In the genomic region with DNA sequence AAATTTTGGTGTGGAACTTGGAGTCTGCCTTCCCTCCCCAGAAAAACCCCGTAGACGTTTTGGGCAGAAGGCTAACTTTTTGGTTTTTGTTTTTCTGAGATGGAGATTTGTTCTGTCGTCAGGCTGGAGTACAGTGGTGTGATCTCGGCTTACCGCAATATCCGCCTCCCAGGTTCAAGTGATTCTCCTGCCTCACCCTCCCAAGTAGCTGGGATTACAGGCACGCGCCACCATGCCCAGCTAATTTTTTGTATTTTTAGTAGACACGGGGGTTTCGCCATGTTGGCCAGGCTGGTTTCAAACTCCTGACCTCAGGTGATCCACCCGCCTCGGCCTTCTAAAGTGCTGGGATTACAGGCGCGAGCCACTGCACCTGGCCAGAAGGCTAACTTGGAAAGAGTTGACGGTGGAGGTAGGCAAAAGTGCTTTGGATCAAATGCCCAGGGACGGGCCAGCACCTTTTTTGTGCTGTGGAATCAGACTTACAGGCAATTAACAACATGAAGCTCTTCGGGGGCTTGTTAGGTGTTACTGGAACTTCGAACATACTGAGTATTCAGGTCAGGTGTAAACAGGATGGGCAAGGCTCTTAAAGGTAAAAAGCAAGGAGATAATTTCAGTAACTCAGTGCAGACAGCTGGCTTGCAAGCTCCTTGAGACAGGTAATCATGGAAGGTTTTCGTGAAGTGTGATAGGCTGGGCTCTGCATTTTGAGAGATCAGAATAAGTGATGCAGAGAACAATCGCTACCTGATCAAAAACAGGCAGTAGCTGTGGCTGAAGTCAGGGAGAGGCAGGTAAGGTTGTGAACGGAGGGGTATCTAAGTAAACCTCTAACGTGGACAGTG, we compare ENCODE assay signal across 8 cellular contexts. TPM values are rescaled to one million over a fixed set of nuclear protein-coding genes. Genes with fewer than 3 reads are reported as not detected.
DNase-seq lines count a peak whose midpoint lies in the region; ATAC-seq and TF ChIP-seq lines count a peak whose summit lies in the region.

No MANE protein-coding gene starts in this region.

- DNase-seq in AG04450 (ENCODE audit: low read depth, low spot score) (no peak), brain microvascular endothelial cell (no peak), foreskin keratinocyte (no peak)

- POLR2A ChIA-PET in AG04450 (lab: Yijun Ruan, JAX), result interaction anchor here (0.6 kb wide), 1 partner anchor 23 kb away, joined by 5 read pairs; no protein-coding TSS in a partner anchor

- no peaks in the 10 kb centered on the region for H3K27me3 ChIP-seq in AG04450 (ENCODE audit: control insufficient read depth, insufficient read depth, low read length)
- H3K27me3 ChIP-seq in HUES48 (ENCODE audit: control insufficient read depth, insufficient read depth, low read length), result no peaks in the 10 kb centered on the region
- H3K27me3 ChIP-seq in brain microvascular endothelial cell (replicated peaks), result no peaks in the 10 kb centered on the region
- H3K27me3 ChIP-seq in mononuclear cell (ENCODE audit: insufficient read depth, low read length), result no peaks in the 10 kb centered on the region
- no peaks in the 10 kb centered on the region for H3K27me3 ChIP-seq in foreskin keratinocyte

- H3K9me3 ChIP-seq in AG04450 (ENCODE audit: control insufficient read depth, insufficient read depth, low read length) (no peaks in the 10 kb centered on the region; the same call in 1 of the 2 replicates), HUES48 (ENCODE audit: control insufficient read depth, insufficient read depth, low read length) (no peaks in the 10 kb centered on the region), mononuclear cell (ENCODE audit: low read depth, low read length) (no peaks in the 10 kb centered on the region)

- CTCF ChIA-PET in AG04450 (lab: Charles Lee), result interaction anchor here (0.8 to 1.1 kb wide), 2 partner anchors 31 to 130 kb away, joined by 3 to 4 read pairs; no protein-coding TSS in a partner anchor

- in situ Hi-C loops in brain microvascular endothelial cell (cut with HindIII; ENCODE audit: low pct_ligation_motif_present, low sequenced_read_pairs), result no loop called here

- H3K4me1 ChIP-seq in HUES48 (ENCODE audit: control insufficient read depth, insufficient read depth, low read length) (peaks cover 14% of the 10 kb centered on the region), mononuclear cell (ENCODE audit: insufficient read depth, low read length) (peaks cover 48% of the 10 kb centered on the region), foreskin keratinocyte (peaks cover 3% of the 10 kb centered on the region)

- TF ChIP-seq CTCF in AG04450 (IDR thresholded peaks at IDR 0.05; ENCODE audit: low read depth, low read length) (no peak), brain microvascular endothelial cell (IDR thresholded peaks at IDR 0.05; ENCODE audit: low read depth, low read length, missing control alignments) (no peak), foreskin keratinocyte (conservative IDR thresholded peaks at IDR 0.05) (no peak)

- H3K36me3 ChIP-seq in HUES48 (ENCODE audit: control insufficient read depth, insufficient read depth, low read length), result peaks cover 42% of the 10 kb centered on the region
- peaks cover 18% of the 10 kb centered on the region for H3K36me3 ChIP-seq in brain microvascular endothelial cell (replicated peaks)

- ATAC-seq in GM19328 (IDR thresholded peaks at IDR 0.05; ENCODE audit: unreplicated experiment) (no peak), HG03196 (IDR thresholded peaks at IDR 0.05; ENCODE audit: unreplicated experiment) (no peak), HG03378 (IDR thresholded peaks at IDR 0.05; ENCODE audit: unreplicated experiment) (no peak), foreskin keratinocyte (no peak)

- H3K27ac ChIP-seq in AG04450 (ENCODE audit: low read depth, low read length), result no peak overlapping the region
- peak overlapping the region; percentile 94 for H3K27ac ChIP-seq in HUES48 (ENCODE audit: low read depth, low read length)
- H3K27ac ChIP-seq in brain microvascular endothelial cell, result no peak overlapping the region
- no peak overlapping the region for H3K27ac ChIP-seq in foreskin keratinocyte

- H3K4me3 ChIP-seq in AG04450 (ENCODE audit: low read depth, low read length) (peak overlapping the region; percentile 85), HUES48 (ENCODE audit: low read depth, low read length) (peak overlapping the region; percentile 85), brain microvascular endothelial cell (ENCODE audit: low read depth, low read length) (peak overlapping the region; percentile 88), mononuclear cell (ENCODE audit: low read length) (peak overlapping the region; percentile 85)

- no peak overlapping the region for H3K9ac ChIP-seq in HUES48 (ENCODE audit: low read depth, low read length)

RNA-seq across cellular contexts. Expression of a gene that starts 1.8 kb away (rescaled TPM):
- 7.5 and 11.8 TPM in 2 replicates for polyA plus RNA-seq in AG04450 (2011; rRNA removed)
- 6.5 and 8.6 TPM in 2 replicates for polyA minus RNA-seq in AG04450 (2011; rRNA and poly(A)+ RNA removed)
- 12.6 TPM for total RNA-seq in mononuclear cell
- total RNA-seq in foreskin keratinocyte, result 28.4 and 32.3 TPM in 2 replicates
- polyA plus RNA-seq in foreskin keratinocyte, result 45.8 and 52.1 TPM in 2 replicates

RNA-seq across cellular contexts. Expression of a gene that starts 4.9 kb away (rescaled TPM):
- polyA plus RNA-seq in AG04450 (2011; rRNA removed) (9.1 and 10.1 TPM in 2 replicates), foreskin keratinocyte (28.2 and 33.5 TPM in 2 replicates)
- 15.6 and 19.4 TPM in 2 replicates for polyA minus RNA-seq in AG04450 (2011; rRNA and poly(A)+ RNA removed)
- total RNA-seq in mononuclear cell (36.7 TPM), foreskin keratinocyte (27.6 and 34.1 TPM in 2 replicates)

RNA-seq across cellular contexts. Expression of a gene that starts 6.0 kb away (rescaled TPM):
- polyA plus RNA-seq in AG04450 (2011; rRNA removed) (0.89 and 1.5 TPM in 2 replicates), foreskin keratinocyte (1.3 and 1.4 TPM in 2 replicates)
- polyA minus RNA-seq in AG04450 (2011; rRNA and poly(A)+ RNA removed), result 0.83 and 0.97 TPM in 2 replicates
- total RNA-seq in mononuclear cell (3.3 TPM), foreskin keratinocyte (1.3 and 1.6 TPM in 2 replicates)

RNA-seq across cellular contexts. Expression of a gene that starts 29.5 kb away (rescaled TPM):
- polyA plus RNA-seq in AG04450 (2011; rRNA removed) (0.76 and 1.3 TPM in 2 replicates), foreskin keratinocyte (0.77 and 1.1 TPM in 2 replicates)
- polyA minus RNA-seq in AG04450 (2011; rRNA and poly(A)+ RNA removed), result 0.32 and 0.43 TPM in 2 replicates
- total RNA-seq in mononuclear cell (0.73 TPM), foreskin keratinocyte (0.28 and 0.54 TPM in 2 replicates)

RNA-seq across cellular contexts. Expression of a gene that starts 44.5 kb away (rescaled TPM):
- polyA plus RNA-seq in AG04450 (2011; rRNA removed), result 10.2 and 11.3 TPM in 2 replicates
- 9.5 and 10.8 TPM in 2 replicates for polyA minus RNA-seq in AG04450 (2011; rRNA and poly(A)+ RNA removed)
- total RNA-seq in mononuclear cell, result 39.8 TPM
- total RNA-seq in foreskin keratinocyte, result 37.8 and 44.4 TPM in 2 replicates
- polyA plus RNA-seq in foreskin keratinocyte, result 42.9 and 52.7 TPM in 2 replicates
